Comparison of ENCODE assay signal across 2 cellular contexts in genomic region chr12:108257610-108258106, GRCh38.
TF ChIP-seq lines count a peak whose summit lies in the region.

No MANE protein-coding gene starts in this region.

TF ChIP-seq in HepG2, 621 proteins besides CTCF, POLR2A, EP300 and RAD21:
- TF ChIP-seq CREB1 (IDR thresholded peaks at IDR 0.05), result peak; percentile 90
- TF ChIP-seq CREB1 (CRISPR knock-in tag; IDR thresholded peaks at IDR 0.05), result no peak
- no peak for TF ChIP-seq SNRNP70 (IDR thresholded peaks at IDR 0.05; ENCODE audit: low read depth, low read length)
- no peak for TF ChIP-seq ZNF235 (CRISPR knock-in tag; IDR thresholded peaks at IDR 0.05; ENCODE audit: borderline replicate concordance)
- TF ChIP-seq, protein P1, sequence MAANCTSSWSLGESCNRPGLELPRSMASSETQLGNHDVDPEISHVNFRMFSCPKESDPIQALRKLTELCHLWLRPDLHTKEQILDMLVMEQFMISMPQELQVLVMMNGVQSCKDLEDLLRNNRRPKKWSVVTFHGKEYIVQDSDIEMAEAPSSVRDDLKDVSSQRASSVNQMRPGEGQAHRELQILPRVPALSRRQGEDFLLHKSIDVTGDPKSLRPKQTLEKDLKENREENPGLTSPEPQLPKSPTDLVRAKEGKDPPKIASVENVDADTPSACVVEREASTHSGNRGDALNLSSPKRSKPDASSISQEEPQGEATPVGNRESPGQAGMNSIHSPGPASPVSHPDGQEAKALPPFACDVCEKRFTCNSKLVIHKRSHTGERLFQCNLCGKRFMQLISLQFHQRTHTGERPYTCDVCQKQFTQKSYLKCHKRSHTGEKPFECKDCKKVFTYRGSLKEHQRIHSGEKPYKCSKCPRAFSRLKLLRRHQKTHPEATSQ (CRISPR knock-in tag; IDR thresholded peaks at IDR 0.05; ENCODE audit: borderline replicate concordance), result no peak
- peak; percentile 83 for TF ChIP-seq ATF7 (IDR thresholded peaks at IDR 0.05)
- no peak for TF ChIP-seq ATF7 (CRISPR knock-in tag; IDR thresholded peaks at IDR 0.05)
- no peak for TF ChIP-seq FOXJ3 (CRISPR knock-in tag; IDR thresholded peaks at IDR 0.05; ENCODE audit: borderline replicate concordance)

TF ChIP-seq in HEK293, 187 proteins besides CTCF, POLR2A, EP300 and RAD21:
- TF ChIP-seq ATF2 (tag by site-specific recombination; IDR thresholded peaks at IDR 0.05; ENCODE audit: low read depth) (peak; percentile 38; the same call in 1 of the 2 replicates), SP7 (tag by site-specific recombination; IDR thresholded peaks at IDR 0.05) (no peak)
